In genomic region chr2:29223851-29224692, GRCh38 we compare ENCODE assay signal across 1 cellular context.
TF ChIP-seq lines count a peak whose summit lies in the region.

No MANE protein-coding gene starts in this region.

TF ChIP-seq in K562, 482 proteins besides CTCF, POLR2A, EP300 and RAD21 (continued from another document):
- TF ChIP-seq FOS (IDR thresholded peaks at IDR 0.05; ENCODE audit: extremely low read depth, insufficient read length), result no peak
- no peak for TF ChIP-seq ZC3H8 (IDR thresholded peaks at IDR 0.05)
- no peak for TF ChIP-seq FOXA3 (CRISPR knock-in tag; conservative IDR thresholded peaks at IDR 0.05 in 1 of 2, IDR thresholded peaks at IDR 0.05 in 1 of 2)
- peak; percentile 49 for TF ChIP-seq NFIC (IDR thresholded peaks at IDR 0.05)
- TF ChIP-seq UBTF (IDR thresholded peaks at IDR 0.05; ENCODE audit: borderline replicate concordance in 1 of 2, low read depth in 2 of 2, low read length in 2 of 2), result no peak
- no peak for TF ChIP-seq ZNF445 (CRISPR knock-in tag; IDR thresholded peaks at IDR 0.05; ENCODE audit: low read depth)
- TF ChIP-seq CCNT2 (IDR thresholded peaks at IDR 0.05; ENCODE audit: borderline replicate concordance, extremely low read depth, insufficient read length, low read depth, low read length), result no peak
